ENCODE assay signal across 8 cellular contexts in the genomic region with DNA sequence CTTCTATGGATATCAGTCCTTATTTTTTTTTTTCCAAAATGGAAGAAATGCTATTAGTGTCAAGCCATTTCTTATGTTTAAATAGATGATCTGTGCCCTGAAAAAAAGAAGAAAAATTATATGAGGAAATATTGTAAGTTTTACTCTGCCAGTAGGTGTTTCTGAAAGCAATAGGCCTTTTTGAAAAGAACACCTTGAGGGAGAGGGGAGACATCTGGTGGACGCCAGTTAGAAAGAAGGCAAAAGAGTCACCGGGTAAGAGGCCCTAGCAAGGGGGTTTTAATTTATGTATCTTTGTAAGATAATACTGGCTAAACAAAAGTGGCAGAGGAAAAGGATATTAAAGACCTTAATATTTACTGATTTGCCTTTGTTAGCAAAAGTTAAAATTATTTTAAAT. TPM values are rescaled to one million over a fixed set of nuclear protein-coding genes. Genes with fewer than 3 reads are reported as not detected.
DNase-seq lines count a peak whose midpoint lies in the region; ATAC-seq, FAIRE-seq and TF ChIP-seq lines count a peak whose summit lies in the region.

No MANE protein-coding gene starts in this region.

- TF ChIP-seq POLR2A in HepG2 (IDR thresholded peaks at IDR 0.05; ENCODE audit: insufficient read depth in 1 of 2, low read depth in 2 of 2, low read length in 2 of 2): no peak

- CTCF ChIA-PET in HepG2 (lab: Yijun Ruan, JAX; ENCODE audit: low intra/inter-chr PET ratio, low total read pairs): interaction anchor here (1.0 to 1.3 kb wide), 2 partner anchors 88 to 203 kb away, joined by 4 read pairs; no protein-coding TSS in a partner anchor
- CTCF ChIA-PET in CD4-positive, alpha-beta T cell (lab: Charles Lee): no interaction called here

- H3K79me2 ChIP-seq in HepG2 (ENCODE audit: insufficient read depth, low read length): no peaks in the 10 kb centered on the region

- POLR2A ChIA-PET in HepG2 (lab: Yijun Ruan, JAX): no interaction called here
- POLR2A ChIA-PET in CD4-positive, alpha-beta T cell (lab: Charles Lee): no interaction called here

- intact Hi-C loops in HepG2 (cut with micrococcal nuclease; ENCODE audit: unreplicated experiment): loop anchor here (1.0 kb wide), 2 partner anchors 88 to 203 kb away; no protein-coding TSS in a partner anchor
- intact Hi-C loops in CD4-positive, alpha-beta T cell (cut with DNase I, micrococcal nuclease): no loop called here
- intact Hi-C loops in activated CD4-positive, alpha-beta T cell treated with anti-CD3 and anti-CD28 coated beads, Interleukin-2, amount 10 ng/mL, durations not matched to agents 24 days and 14 days (cut with micrococcal nuclease): no loop called here

- DNase-seq in DMS53 (lab: John Stamatoyannopoulos, UW): peak; percentile 88
- peak; percentile 11 for DNase-seq in HuH-7 (ENCODE audit: low spot score)
- peak; percentile 11 for DNase-seq in UCSD-AML1 (lab: John Stamatoyannopoulos, UW; ENCODE audit: unreplicated experiment)
- peak; percentile 37 for DNase-seq in HepG2 (ENCODE audit: low spot score)
- no peak for DNase-seq in NCI-H187 treated with DMSO at 0.1 percent for 48 hours (lab: John Stamatoyannopoulos, UW)
- DNase-seq in activated CD4-positive, alpha-beta T cell treated with anti-CD3 and anti-CD28 coated beads, Interleukin-2, amount 50 U/mL, for 1 hour: no peak
- DNase-seq in CD4-positive, alpha-beta T cell: no peak
- no peak for DNase-seq in activated CD4-positive, alpha-beta T cell treated with anti-CD3 and anti-CD28 coated beads, Interleukin-2, amount 10 ng/mL, durations not matched to agents 24 days and 14 days

- H3K36me3 Mint-ChIP-seq in CD4-positive, alpha-beta T cell (ENCODE audit: low read depth): no peaks in the 10 kb centered on the region
- no peaks in the 10 kb centered on the region for H3K36me3 Mint-ChIP-seq in activated CD4-positive, alpha-beta T cell treated with anti-CD3 and anti-CD28 coated beads, Interleukin-2, amount 10 ng/mL, durations not matched to agents 24 days and 14 days (ENCODE audit: low read depth)

- no peak overlapping the region for H3K4me3 ChIP-seq in HepG2 (replicated peaks in 1 of 3; ENCODE audit: insufficient read depth in 1 of 3, low read depth in 2 of 3, low read length in 3 of 3)

- peak; percentile 21 for FAIRE-seq in HepG2 (lab: Jason Lieb, UNC)

- ATAC-seq in HepG2: peak; percentile 71; the same call in 2 of the 3 replicates
- ATAC-seq in CD4-positive, alpha-beta T cell (ENCODE audit: poor library complexity): no peak

- H3K4me3 Mint-ChIP-seq in CD4-positive, alpha-beta T cell: no peak overlapping the region
- no peak overlapping the region for H3K4me3 Mint-ChIP-seq in activated CD4-positive, alpha-beta T cell treated with anti-CD3 and anti-CD28 coated beads, Interleukin-2, amount 10 ng/mL, durations not matched to agents 24 days and 14 days

- WGBS in HepG2 (ENCODE audit: low lambda C conversion rate): 1% methylated on average over 2 of the region's 2 CpGs

- in situ Hi-C loops in HepG2 (cut with HindIII; ENCODE audit: extremely low pct_ligation_motif_present, low pct_unique_long_range_greater_than_20kb): loop anchor here (10.0 kb wide), 1 partner anchor 192 kb away; no protein-coding TSS in a partner anchor

- no peak overlapping the region for H3K9ac ChIP-seq in HepG2 (ENCODE audit: insufficient read depth, low read depth, low read length)

- no peak overlapping the region for H3K27ac Mint-ChIP-seq in CD4-positive, alpha-beta T cell
- no peak overlapping the region for H3K27ac Mint-ChIP-seq in activated CD4-positive, alpha-beta T cell treated with anti-CD3 and anti-CD28 coated beads, Interleukin-2, amount 10 ng/mL, durations not matched to agents 24 days and 14 days

- TF ChIP-seq CTCF in HepG2 (CRISPR knock-in tag; IDR thresholded peaks at IDR 0.05): peak; percentile 50
- no peak for TF ChIP-seq CTCF in CD4-positive, alpha-beta T cell (IDR thresholded peaks at IDR 0.05)

- peaks cover 3% of the 10 kb centered on the region for H3K27me3 Mint-ChIP-seq in CD4-positive, alpha-beta T cell
- peaks cover 5% of the 10 kb centered on the region for H3K27me3 Mint-ChIP-seq in activated CD4-positive, alpha-beta T cell treated with anti-CD3 and anti-CD28 coated beads, Interleukin-2, amount 10 ng/mL, durations not matched to agents 24 days and 14 days

- TF ChIP-seq RAD21 in HepG2 (CRISPR knock-in tag; IDR thresholded peaks at IDR 0.05): no peak

- H2AFZ ChIP-seq in HepG2 (ENCODE audit: low read length): no peak overlapping the region

- no peaks in the 10 kb centered on the region; a peak in 1 of 5 replicates for H3K27me3 ChIP-seq in HepG2 (ENCODE audit: control insufficient read depth in 1 of 2, insufficient read depth in 2 of 2, low read length in 2 of 2)
- peaks cover 4% of the 10 kb centered on the region for H3K27me3 ChIP-seq in CD4-positive, alpha-beta T cell (ENCODE audit: control insufficient read depth, insufficient read depth, low read length)

- no peaks in the 10 kb centered on the region for H3K9me3 ChIP-seq in HepG2 (ENCODE audit: low read length)
- no peaks in the 10 kb centered on the region for H3K9me3 ChIP-seq in CD4-positive, alpha-beta T cell (ENCODE audit: control insufficient read depth, low read length)

- H3K36me3 ChIP-seq in HepG2 (replicated peaks in 1 of 2; ENCODE audit: control insufficient read depth in 1 of 2, insufficient read depth in 2 of 2, low read length in 2 of 2): no peaks in the 10 kb centered on the region

- H3K27ac ChIP-seq in HepG2 (ENCODE audit: extremely low read length, insufficient read depth, low read length): no peak overlapping the region
- H3K27ac ChIP-seq in CD4-positive, alpha-beta T cell (ENCODE audit: low read depth, low read length): no peak overlapping the region

- H4K20me1 ChIP-seq in HepG2 (ENCODE audit: insufficient read depth, low read length): no peaks in the 10 kb centered on the region

- no peak overlapping the region for H3K4me2 ChIP-seq in HepG2 (ENCODE audit: low read depth, low read length)

- TF ChIP-seq EP300 in HepG2 (IDR thresholded peaks at IDR 0.05; ENCODE audit: low read depth in 2 of 2, low read length in 2 of 2) (no peak), HepG2 (CRISPR knock-in tag; IDR thresholded peaks at IDR 0.05; ENCODE audit: borderline replicate concordance) (no peak)

- H3K4me1 Mint-ChIP-seq in CD4-positive, alpha-beta T cell (ENCODE audit: low read depth): no peaks in the 10 kb centered on the region
- H3K4me1 Mint-ChIP-seq in activated CD4-positive, alpha-beta T cell treated with anti-CD3 and anti-CD28 coated beads, Interleukin-2, amount 10 ng/mL, durations not matched to agents 24 days and 14 days: no peaks in the 10 kb centered on the region

- H3K9me3 Mint-ChIP-seq in CD4-positive, alpha-beta T cell: no peaks in the 10 kb centered on the region
- H3K9me3 Mint-ChIP-seq in activated CD4-positive, alpha-beta T cell treated with anti-CD3 and anti-CD28 coated beads, Interleukin-2, amount 10 ng/mL, durations not matched to agents 24 days and 14 days: no peaks in the 10 kb centered on the region

- no TSS peak for BruUV-seq in HepG2 (replicated peaks; lab: Mats Ljungman, UMichigan)

- H3K4me1 ChIP-seq in HepG2 (ENCODE audit: insufficient read depth, low read length): no peaks in the 10 kb centered on the region

TF ChIP-seq in HepG2, 621 proteins besides CTCF, POLR2A, EP300 and RAD21:
- TF ChIP-seq SMC3 (IDR thresholded peaks at IDR 0.05; ENCODE audit: low read length) (peak; percentile 51; the same call in 1 of the 2 replicates), MZF1 (CRISPR knock-in tag; IDR thresholded peaks at IDR 0.05; ENCODE audit: borderline replicate concordance) (no peak), STAG1 (CRISPR knock-in tag; IDR thresholded peaks at IDR 0.05) (peak; percentile 57)
TF ChIP-seq in HepG2: peak in this region for 2.

RNA-seq across cellular contexts. Expression of gene DYNAP, which starts 56.1 kb away (rescaled TPM):
- total RNA-seq in HepG2 (2016; rRNA removed; fragmentation: Illumina TruSeq; extraction: Trizol): not detected in 2 replicates
- total RNA-seq in HepG2 (2016; cell fraction: cytosol; rRNA removed; fragmentation: Illumina TruSeq; extraction: Trizol; ENCODE audit: low read depth): not detected in 2 replicates
- total RNA-seq in HepG2 (2016; cell fraction: insoluble cytoplasmic fraction; rRNA removed; fragmentation: Illumina TruSeq; extraction: Trizol): not detected in 2 replicates
- not detected in 2 replicates for total RNA-seq in HepG2 (2016; cell fraction: membrane; rRNA removed; fragmentation: Illumina TruSeq; extraction: Trizol)
- total RNA-seq in HepG2 (2016; cell fraction: nucleus; rRNA removed; fragmentation: Illumina TruSeq; extraction: Trizol): not detected in 2 replicates
- polyA plus RNA-seq in HepG2 (2011; rRNA removed): not detected in 2 replicates
- not detected in 2 replicates for polyA plus RNA-seq in HepG2 (2011; cell fraction: cytosol; rRNA removed)
- not detected in 2 replicates for polyA plus RNA-seq in HepG2 (2011; cell fraction: nucleus; rRNA removed)
- not detected in 2 replicates for polyA plus RNA-seq in HepG2 (2012)
- not detected in 2 replicates for polyA plus RNA-seq in HepG2 (2016; cell fraction: cytosol; fragmentation: Illumina TruSeq; extraction: Trizol; ENCODE audit: low read depth)
- not detected in 2 replicates for polyA plus RNA-seq in HepG2 (2016; cell fraction: insoluble cytoplasmic fraction; fragmentation: Illumina TruSeq; extraction: Trizol; ENCODE audit: low read depth)
- polyA plus RNA-seq in HepG2 (2016; cell fraction: membrane; fragmentation: Illumina TruSeq; extraction: Trizol; ENCODE audit: low read depth): not detected in 2 replicates
- polyA plus RNA-seq in HepG2 (2016; cell fraction: nucleus; fragmentation: Illumina TruSeq; extraction: Trizol; ENCODE audit: insufficient read depth, low read depth): not detected in 2 replicates
- not detected in 2 replicates for polyA minus RNA-seq in HepG2 (2011; rRNA and poly(A)+ RNA removed; ENCODE audit: low replicate concordance)
- polyA minus RNA-seq in HepG2 (2011; cell fraction: cytosol; rRNA and poly(A)+ RNA removed): not detected in 2 replicates
- not detected in 2 replicates for polyA minus RNA-seq in HepG2 (2011; cell fraction: nucleus; rRNA and poly(A)+ RNA removed)
- not detected for total RNA-seq in CD4-positive, alpha-beta T cell
- not detected in 2 replicates for total RNA-seq in activated CD4-positive, alpha-beta T cell treated with anti-CD3 and anti-CD28 coated beads, Interleukin-2, amount 10 ng/mL, durations not matched to agents 24 days and 14 days

Comparison
In these comparisons a context has a peak if more than half of its experiments do, and no peak if none do; other contexts are left out.
1. DNase-seq: peak in DMS53 (single experiment), HuH-7 (single experiment), UCSD-AML1 (single experiment) and HepG2 (single experiment); none in NCI-H187 treated with DMSO at 0.1 percent for 48 hours (single experiment), activated CD4-positive, alpha-beta T cell treated with anti-CD3 and anti-CD28 coated beads, Interleukin-2, amount 50 U/mL, for 1 hour (single experiment), CD4-positive, alpha-beta T cell (0 of 10) and activated CD4-positive, alpha-beta T cell treated with anti-CD3 and anti-CD28 coated beads, Interleukin-2, amount 10 ng/mL, durations not matched to agents 24 days and 14 days (single experiment).